14 cellular contexts compared by ENCODE assay signal in genomic region chr5:127858116-127858784, GRCh38.
DNase-seq lines count a peak whose midpoint lies in the region; ATAC-seq and TF ChIP-seq lines count a peak whose summit lies in the region.
"Had no signal": no experiment of that assay in that cellular context is flagged by ENCODE, and none has a peak within 500 bp of the region (broad histone marks: within the 10 kb centered on the region; RNA-seq: fewer than 3 reads in every experiment).

No MANE protein-coding gene starts in this region.

- H3K4me1 Mint-ChIP-seq in type B pancreatic cell (ENCODE audit: unreplicated experiment), result peaks cover 6% of the 10 kb centered on the region
- H3K4me1 Mint-ChIP-seq: IgD-negative memory B cell had no signal

- no peak overlapping the region for H3K27ac Mint-ChIP-seq in type B pancreatic cell

- H3K4me1 ChIP-seq in mucosa of descending colon (ENCODE audit: low read depth), result peaks cover 6% of the 10 kb centered on the region
- no peaks in the 10 kb centered on the region for H3K4me1 ChIP-seq in effector memory CD4-positive, alpha-beta T cell (ENCODE audit: control insufficient read depth, insufficient read depth, low read length, poor library complexity, severe bottlenecking)
- H3K4me1 ChIP-seq: lower lobe of right lung had no signal

- intact Hi-C loops in mucosa of descending colon (cut with DNase I, micrococcal nuclease), result no loop called here

- H3K36me3 ChIP-seq in mucosa of descending colon (ENCODE audit: low read depth), result no peaks in the 10 kb centered on the region
- no peaks in the 10 kb centered on the region for H3K36me3 ChIP-seq in effector memory CD4-positive, alpha-beta T cell (ENCODE audit: control insufficient read depth, insufficient read depth, low read length)
- H3K36me3 ChIP-seq: lower lobe of right lung, stomach had no signal

- ATAC-seq in mucosa of descending colon (peak; percentile 91), GM21528 (IDR thresholded peaks at IDR 0.05; ENCODE audit: low FRiP score, unreplicated experiment) (no peak)
- ATAC-seq: lower lobe of right lung had no signal

- H3K4me3 Mint-ChIP-seq in type B pancreatic cell, result no peak overlapping the region
- H3K4me3 Mint-ChIP-seq: IgD-negative memory B cell had no signal

- H3K27me3 Mint-ChIP-seq in type B pancreatic cell, result no peaks in the 10 kb centered on the region

- H3K27ac ChIP-seq in effector memory CD4-positive, alpha-beta T cell (ENCODE audit: insufficient read depth, low read length, poor library complexity, severe bottlenecking), result no peak overlapping the region
- H3K27ac ChIP-seq: C4-2B, lower lobe of right lung had no signal

- no peak overlapping the region for H3K4me3 ChIP-seq in mucosa of descending colon
- no peak overlapping the region for H3K4me3 ChIP-seq in effector memory CD4-positive, alpha-beta T cell (ENCODE audit: insufficient read depth, low read depth, low read length, poor library complexity, severe bottlenecking)
- H3K4me3 ChIP-seq: lower lobe of right lung, stomach had no signal

- no peaks in the 10 kb centered on the region for H3K9me3 ChIP-seq in mucosa of descending colon
- H3K9me3 ChIP-seq in effector memory CD4-positive, alpha-beta T cell (ENCODE audit: control insufficient read depth, low read length), result no peaks in the 10 kb centered on the region
- H3K9me3 ChIP-seq: lower lobe of right lung, stomach had no signal

- H3K36me3 Mint-ChIP-seq in type B pancreatic cell, result no peaks in the 10 kb centered on the region
- H3K36me3 Mint-ChIP-seq: IgD-negative memory B cell had no signal

- H3K27me3 ChIP-seq in effector memory CD4-positive, alpha-beta T cell (replicated peaks; ENCODE audit: control insufficient read depth, insufficient read depth, low read length, poor library complexity, severe bottlenecking), result no peaks in the 10 kb centered on the region
- H3K27me3 ChIP-seq: stomach had no signal

- H3K9me3 Mint-ChIP-seq in type B pancreatic cell, result peaks cover 10% of the 10 kb centered on the region

- TF ChIP-seq CTCF in mucosa of descending colon (IDR thresholded peaks at IDR 0.05) (no peak), type B pancreatic cell (conservative IDR thresholded peaks at IDR 0.05) (no peak)

- DNase-seq in RKO (ENCODE audit: low spot score) (peak; percentile 14), epidermal melanocyte (ENCODE audit: insufficient read length, low spot score) (peak; percentile 68), mucosa of descending colon (no peak), superior temporal gyrus (ENCODE audit: extremely low spot score) (peak; percentile 63), type B pancreatic cell (ENCODE audit: extremely low spot score, unreplicated experiment) (no peak), GDM1 (lab: John Stamatoyannopoulos, UW) (no peak)
- no peak for DNase-seq in effector memory CD4-positive, alpha-beta T cell
- DNase-seq: activated CD4-positive, alpha-beta T cell treated with anti-CD3 and anti-CD28 coated beads, Interleukin-2, amount 50 U/mL, for 4 hours; lower lobe of right lung; NCI-H1092; stomach had no signal

Comparison
In these comparisons a context has a peak if more than half of its experiments do, and no peak if none do; other contexts are left out.
1. DNase-seq: peak in RKO (single experiment), epidermal melanocyte (single experiment) and superior temporal gyrus (single experiment); none in mucosa of descending colon (0 of 3), type B pancreatic cell (single experiment), GDM1 (single experiment) and effector memory CD4-positive, alpha-beta T cell (0 of 3).